Comparison of ENCODE assay signal across 9 cellular contexts in genomic region chr17:17313350-17313991, GRCh38. TPM values are rescaled to one million over a fixed set of nuclear protein-coding genes. Genes with fewer than 3 reads are reported as not detected.
DNase-seq lines count a peak whose midpoint lies in the region; ATAC-seq and TF ChIP-seq lines count a peak whose summit lies in the region.
"Had no signal": no experiment of that assay in that cellular context is flagged by ENCODE, and none has a peak within 500 bp of the region (broad histone marks: within the 10 kb centered on the region; RNA-seq: fewer than 3 reads in every experiment).

No MANE protein-coding gene starts in this region.

- H3K27ac ChIP-seq in parathyroid adenoma: no peak overlapping the region
- no peak overlapping the region for H3K27ac ChIP-seq in upper lobe of right lung
- H3K27ac ChIP-seq: SJSA1 had no signal

- H3K4me1 ChIP-seq in parathyroid adenoma (no peaks in the 10 kb centered on the region), upper lobe of right lung (no peaks in the 10 kb centered on the region)
- H3K4me1 ChIP-seq: SJSA1 had no signal

- H3K79me2 ChIP-seq in parathyroid adenoma: no peaks in the 10 kb centered on the region

- H3K9ac ChIP-seq in parathyroid adenoma: no peak overlapping the region

- TF ChIP-seq CTCF in GM12872 (IDR thresholded peaks at IDR 0.05; ENCODE audit: insufficient read depth, low read depth, low read length) (peak; percentile 81), parathyroid adenoma (IDR thresholded peaks at IDR 0.05) (peak; percentile 52), upper lobe of right lung (IDR thresholded peaks at IDR 0.05) (peak; percentile 53)

- ATAC-seq in upper lobe of right lung: peak; percentile 95
- ATAC-seq in GM21423 (IDR thresholded peaks at IDR 0.05; ENCODE audit: unreplicated experiment): no peak
- ATAC-seq in HG03442 (IDR thresholded peaks at IDR 0.05; ENCODE audit: unreplicated experiment): no peak

- intact Hi-C loops in upper lobe of right lung (cut with DNase I): no loop called here

- H3K27me3 ChIP-seq in parathyroid adenoma (ENCODE audit: control insufficient read depth, insufficient read depth, low read length) (no peaks in the 10 kb centered on the region), upper lobe of right lung (no peaks in the 10 kb centered on the region)
- H3K27me3 ChIP-seq: SJSA1 had no signal

- H3K9me3 ChIP-seq in parathyroid adenoma (ENCODE audit: control insufficient read depth, low read length) (no peaks in the 10 kb centered on the region), upper lobe of right lung (no peaks in the 10 kb centered on the region)
- H3K9me3 ChIP-seq: SJSA1 had no signal

- no peaks in the 10 kb centered on the region for H3K36me3 ChIP-seq in parathyroid adenoma (ENCODE audit: control insufficient read depth, insufficient read depth, low read length)
- no peaks in the 10 kb centered on the region for H3K36me3 ChIP-seq in upper lobe of right lung
- H3K36me3 ChIP-seq: SJSA1 had no signal

- no peak overlapping the region for H3K4me2 ChIP-seq in parathyroid adenoma (ENCODE audit: low read length)

- H3K4me3 ChIP-seq in parathyroid adenoma (ENCODE audit: low read depth, low read length) (no peak overlapping the region), upper lobe of right lung (no peak overlapping the region)
- H3K4me3 ChIP-seq: SJSA1 had no signal

- peak; percentile 19 for TF ChIP-seq POLR2A in erythroblast (IDR thresholded peaks at IDR 0.05; ENCODE audit: low read length)

- DNase-seq in NCI-H146 (lab: John Stamatoyannopoulos, UW): peak; percentile 50
- peak; percentile 48 to 55 for DNase-seq in activated CD8-positive, alpha-beta memory T cell treated with anti-CD3 and anti-CD28 coated beads for 4 hours (ENCODE audit: low read depth in 2 of 2)
- DNase-seq in erythroblast (lab: John Stamatoyannopoulos, UW): peak; percentile 47 to 64
- DNase-seq in upper lobe of right lung: peak; percentile 77

- peak overlapping the region; percentile 55 for H2AFZ ChIP-seq in parathyroid adenoma

RNA-seq across cellular contexts. Expression of gene NT5M, which starts 10.3 kb away (rescaled TPM):
- total RNA-seq in upper lobe of right lung: 1.9 TPM

RNA-seq across cellular contexts. Expression of gene COPS3, which starts 32.4 kb away (rescaled TPM):
- 47.1 TPM for total RNA-seq in upper lobe of right lung
